In genomic region chr22:39493759-39494158, GRCh38 we compare ENCODE assay signal across 13 cellular contexts. TPM values are rescaled to one million over a fixed set of nuclear protein-coding genes. Genes with fewer than 3 reads are reported as not detected.
DNase-seq lines count a peak whose midpoint lies in the region; ATAC-seq and TF ChIP-seq lines count a peak whose summit lies in the region.
"Had no signal": no experiment of that assay in that cellular context is flagged by ENCODE, and none has a peak within 500 bp of the region (broad histone marks: within the 10 kb centered on the region; RNA-seq: fewer than 3 reads in every experiment).

No MANE protein-coding gene starts in this region.

- DNase-seq in GM04503 (ENCODE audit: low read depth), result peak; percentile 91
- DNase-seq in RPMI7951 (ENCODE audit: low read depth), result peak; percentile 72
- DNase-seq in fibroblast of lung (ENCODE audit: low read depth in 2 of 2), result peak; percentile 53 to 79
- DNase-seq in stromal cell of bone marrow (ENCODE audit: low read depth), result peak; percentile 90
- DNase-seq in GOT3 (lab: John Stamatoyannopoulos, UW), result no peak
- DNase-seq: activated naive CD4-positive, alpha-beta T cell treated with anti-CD3 and anti-CD28 coated beads, Interleukin-2, amount 50 U/mL, for 16 hours; left colon; NCI-H446 treated with DMSO at 0.1 percent for 48 hours; T1000 had no signal

- no peaks in the 10 kb centered on the region for H3K36me3 ChIP-seq in fibroblast of lung (ENCODE audit: control insufficient read depth, insufficient read depth, low read length)
- H3K36me3 ChIP-seq: neural progenitor cell, thoracic aorta had no signal

- TF ChIP-seq CTCF in fibroblast of lung (conservative IDR thresholded peaks at IDR 0.05 in 1 of 2, IDR thresholded peaks at IDR 0.05 in 1 of 2; ENCODE audit: low read depth in 1 of 2, low read length in 2 of 2), result no peak

- no peaks in the 10 kb centered on the region for H3K79me2 ChIP-seq in fibroblast of lung (ENCODE audit: control insufficient read depth, insufficient read depth, low read length)

- no peak overlapping the region for H3K4me3 ChIP-seq in fibroblast of lung (replicated peaks in 1 of 4; ENCODE audit: control extremely low read depth in 1 of 4, insufficient read depth in 1 of 4, low read depth in 3 of 4, low read length in 4 of 4)
- H3K4me3 ChIP-seq: neural progenitor cell, thoracic aorta had no signal

- peak overlapping the region; percentile 21 for H3K4me2 ChIP-seq in fibroblast of lung (ENCODE audit: extremely low read depth, insufficient read depth, low read length)
- H3K4me2 ChIP-seq: neural progenitor cell had no signal

- H3K9ac ChIP-seq in fibroblast of lung (ENCODE audit: insufficient read depth, low read length), result no peak overlapping the region
- H3K9ac ChIP-seq: neural progenitor cell had no signal

- no peaks in the 10 kb centered on the region for H3K9me3 ChIP-seq in fibroblast of lung (ENCODE audit: control insufficient read depth, insufficient read depth, low read depth, low read length)
- H3K9me3 ChIP-seq: thoracic aorta had no signal

- no peak overlapping the region for H2AFZ ChIP-seq in fibroblast of lung (ENCODE audit: low read length)
- H2AFZ ChIP-seq: neural progenitor cell had no signal

- peak overlapping the region; percentile 42 for H3K27ac ChIP-seq in fibroblast of lung (ENCODE audit: insufficient read depth, low read length)
- H3K27ac ChIP-seq: neural progenitor cell had no signal

- ATAC-seq in GM19351 (IDR thresholded peaks at IDR 0.05; ENCODE audit: unreplicated experiment) (no peak), esophagus mucosa (no peak)

- no peaks in the 10 kb centered on the region for H4K20me1 ChIP-seq in fibroblast of lung (ENCODE audit: control insufficient read depth, extremely low read depth, insufficient read depth, low read length)

- no peaks in the 10 kb centered on the region for H3K27me3 ChIP-seq in fibroblast of lung (ENCODE audit: control insufficient read depth, insufficient read depth, low read length)

- H3K4me1 ChIP-seq in fibroblast of lung (ENCODE audit: control insufficient read depth, extremely low read depth, insufficient read depth, low read length), result peaks cover 17% of the 10 kb centered on the region

RNA-seq across cellular contexts. Expression of gene MIEF1, which starts 8.3 kb away (rescaled TPM):
- 10.6 and 11.3 TPM in 2 replicates for total RNA-seq in RPMI7951 (2014; rRNA removed; shearing (Covaris generic))
- total RNA-seq in fibroblast of lung (16.4 and 19.0 TPM in 2 replicates), esophagus mucosa (16.7 TPM)
- polyA plus RNA-seq in fibroblast of lung, result 16.8 and 20.9 TPM in 2 replicates
- 17.4 and 20.1 TPM in 2 replicates for polyA plus RNA-seq in fibroblast of lung (2012)
- polyA minus RNA-seq in fibroblast of lung (ENCODE audit: low replicate concordance), result 47.9 and 55.7 TPM in 2 replicates

RNA-seq across cellular contexts. Expression of gene ATF4, which starts 26.6 kb away (rescaled TPM):
- 190 and 217 TPM in 2 replicates for total RNA-seq in RPMI7951 (2014; rRNA removed; shearing (Covaris generic))
- total RNA-seq in fibroblast of lung, result 555 and 646 TPM in 2 replicates
- polyA plus RNA-seq in fibroblast of lung, result 412 and 546 TPM in 2 replicates
- polyA plus RNA-seq in fibroblast of lung (2012), result 304 and 415 TPM in 2 replicates
- 84.5 and 105 TPM in 2 replicates for polyA minus RNA-seq in fibroblast of lung (ENCODE audit: low replicate concordance)
- 375 TPM for total RNA-seq in esophagus mucosa

RNA-seq across cellular contexts. Expression of gene MGAT3, which starts 36.9 kb away (rescaled TPM):
- total RNA-seq in RPMI7951 (2014; rRNA removed; shearing (Covaris generic)), result not detected in 2 replicates
- not detected in 2 replicates for total RNA-seq in fibroblast of lung
- 0.09 TPM in 1 of 2 replicates, not detected in the other for polyA plus RNA-seq in fibroblast of lung
- polyA plus RNA-seq in fibroblast of lung (2012), result 0.16 TPM in 1 of 2 replicates, not detected in the other
- 7.6 TPM in 1 of 2 replicates, not detected in the other for polyA minus RNA-seq in fibroblast of lung (ENCODE audit: low replicate concordance)
- 0.44 TPM for total RNA-seq in esophagus mucosa

RNA-seq across cellular contexts. Expression of gene RPS19BP1, which starts 38.8 kb away (rescaled TPM):
- total RNA-seq in RPMI7951 (2014; rRNA removed; shearing (Covaris generic)), result 74.9 and 132 TPM in 2 replicates
- total RNA-seq in fibroblast of lung, result 42.9 and 44.3 TPM in 2 replicates
- polyA plus RNA-seq in fibroblast of lung, result 41.6 and 49.3 TPM in 2 replicates
- polyA plus RNA-seq in fibroblast of lung (2012), result 59.8 and 81.2 TPM in 2 replicates
- polyA minus RNA-seq in fibroblast of lung (ENCODE audit: low replicate concordance), result 4.2 and 11.9 TPM in 2 replicates
- total RNA-seq in esophagus mucosa, result 40.7 TPM
